Comparison of ENCODE assay signal across 11 cellular contexts in genomic region chr4:37392540-37393255, GRCh38.
A peak's percentile ranks its signal among the peaks of the same experiment; 100 is the strongest.
DNase-seq lines count a peak whose midpoint lies in the region; ATAC-seq and TF ChIP-seq lines count a peak whose summit lies in the region.
"Had no signal": no experiment of that assay in that cellular context is flagged by ENCODE, and none has a peak within 500 bp of the region (broad histone marks: within the 10 kb centered on the region; RNA-seq: fewer than 3 reads in every experiment).

No MANE protein-coding gene starts in this region.

- DNase-seq in GM12865 (ENCODE audit: low read depth): peak; percentile 20
- DNase-seq in choroid plexus epithelial cell (ENCODE audit: low read depth): peak; percentile 4
- no peak for DNase-seq in esophagus muscularis mucosa (ENCODE audit: extremely low spot score)
- DNase-seq in NCI-H2107 (lab: John Stamatoyannopoulos, UW): no peak
- no peak for DNase-seq in NCI-H128 (lab: John Stamatoyannopoulos, UW; ENCODE audit: unreplicated experiment)
- no peak for DNase-seq in activated T-cell treated with anti-CD3 and anti-CD28 coated beads for 4 hours
- DNase-seq: activated CD4-positive, alpha-beta T cell treated with anti-CD3 and anti-CD28 coated beads, Interleukin-2, amount 10 ng/mL, durations not matched to agents 7 days and 5 days; NCI-H526; stimulated activated naive CD4-positive, alpha-beta T cell treated with Interleukin-2 at 50 U/mL for 16 hours had no signal

- 83 to 89% methylated on average over 6 to 8 of the region's 9 CpGs for WGBS in mesodermal cell (ENCODE audit: insufficient coverage in 2 of 2), 2 experiments
- 49% methylated on average over 9 of the region's 9 CpGs for WGBS in esophagus muscularis mucosa

- no peak overlapping the region for H3K4me3 ChIP-seq in GM12865 (ENCODE audit: low read depth, low read length)
- no peak overlapping the region for H3K4me3 ChIP-seq in choroid plexus epithelial cell (ENCODE audit: low read depth, low read length)
- H3K4me3 ChIP-seq in mesodermal cell (ENCODE audit: extremely low read depth, insufficient read depth, low read length, poor library complexity, severe bottlenecking): no peak overlapping the region
- no peak overlapping the region for H3K4me3 ChIP-seq in esophagus muscularis mucosa

- no peak for TF ChIP-seq POLR2A in esophagus muscularis mucosa (IDR thresholded peaks at IDR 0.05; ENCODE audit: low read depth)

- TF ChIP-seq CTCF in GM12865 (IDR thresholded peaks at IDR 0.05; ENCODE audit: insufficient read depth, low read depth, low read length, missing control alignments) (no peak), choroid plexus epithelial cell (conservative IDR thresholded peaks at IDR 0.05; ENCODE audit: low read depth, low read length) (no peak), esophagus muscularis mucosa (IDR thresholded peaks at IDR 0.05) (no peak)

- H3K4me1 ChIP-seq in mesodermal cell (ENCODE audit: control insufficient read depth, insufficient read depth, low read length, poor library complexity, severe bottlenecking) (peaks cover 7% of the 10 kb centered on the region), esophagus muscularis mucosa (peaks cover 0 to 9% (median 0%) of the 10 kb centered on the region in 4 donors)

- no peak for TF ChIP-seq EP300 in esophagus muscularis mucosa (IDR thresholded peaks at IDR 0.05)

- no peaks in the 10 kb centered on the region for H3K9me3 ChIP-seq in mesodermal cell (ENCODE audit: control insufficient read depth, low read length)
- H3K9me3 ChIP-seq in esophagus muscularis mucosa: no peaks in the 10 kb centered on the region

- H3K36me3 ChIP-seq in mesodermal cell (ENCODE audit: control insufficient read depth, insufficient read depth, low read length) (no peaks in the 10 kb centered on the region), esophagus muscularis mucosa (no peaks in the 10 kb centered on the region)

- intact Hi-C loops in esophagus muscularis mucosa (cut with DNase I): no loop called here

- peak; percentile 34 for ATAC-seq in HG03571 (IDR thresholded peaks at IDR 0.05; ENCODE audit: unreplicated experiment)

- H3K27ac ChIP-seq in mesodermal cell (ENCODE audit: low read depth, low read length, severe bottlenecking) (peak overlapping the region; percentile 45), esophagus muscularis mucosa (replicated peaks in 1 of 4) (no peak overlapping the region)

- H3K27me3 ChIP-seq in esophagus muscularis mucosa: peaks cover 0 to 10% (median 0%) of the 10 kb centered on the region in 4 donors

Comparison
In these comparisons a context has a peak if more than half of its experiments do, and no peak if none do; other contexts are left out.
1. DNase-seq: peak in GM12865 (single experiment) and choroid plexus epithelial cell (single experiment); none in esophagus muscularis mucosa (single experiment), NCI-H2107 (single experiment), NCI-H128 (single experiment) and activated T-cell treated with anti-CD3 and anti-CD28 coated beads for 4 hours (single experiment).